ENCODE assay signal across 9 cellular contexts in the genomic region with DNA sequence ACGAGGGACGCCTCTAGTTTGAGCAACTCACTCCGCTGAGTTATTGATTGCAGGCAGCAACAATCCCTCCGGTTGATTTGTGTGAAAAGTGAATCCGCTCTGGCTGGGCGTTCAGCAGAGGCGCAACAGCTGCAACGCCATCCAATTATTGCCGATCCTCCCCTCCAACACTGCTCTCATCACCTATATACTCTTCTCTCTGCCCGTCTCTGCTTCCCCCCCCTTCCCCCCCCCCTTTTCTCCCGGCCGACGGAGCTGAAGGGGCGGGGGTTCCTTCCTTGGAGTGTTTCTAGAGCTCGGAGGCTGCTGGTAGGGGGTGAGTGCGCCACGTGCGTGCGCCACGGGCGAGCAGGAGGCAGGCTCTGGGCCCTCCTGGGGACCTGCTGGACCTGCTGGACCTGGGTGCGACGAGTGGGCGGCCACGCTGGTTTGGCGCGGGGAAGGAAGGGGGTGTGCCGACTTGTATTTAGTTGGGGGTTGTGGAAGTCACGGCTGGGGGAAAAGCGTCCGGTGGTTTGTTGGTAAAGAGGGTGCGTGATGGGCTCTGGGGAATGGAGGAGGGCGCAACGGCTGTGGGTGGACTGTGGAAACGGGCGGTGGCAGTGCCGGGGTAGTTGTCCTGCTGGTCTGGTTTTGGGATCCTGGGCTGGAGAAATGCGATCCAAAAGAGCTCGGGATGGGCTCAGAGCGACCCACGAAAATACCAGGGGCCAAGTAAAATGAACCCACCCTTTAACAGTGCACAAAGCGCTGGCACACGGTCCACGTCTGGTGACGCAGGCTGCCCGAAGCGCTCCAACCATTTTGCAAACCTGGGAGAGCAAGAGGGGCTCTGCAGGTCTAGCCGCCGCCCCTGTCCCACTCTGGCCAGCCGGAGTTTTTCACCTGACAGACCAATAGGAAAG. TPM values are rescaled to one million over a fixed set of nuclear protein-coding genes. Genes with fewer than 3 reads are reported as not detected.
DNase-seq lines count a peak whose midpoint lies in the region; ATAC-seq, FAIRE-seq and TF ChIP-seq lines count a peak whose summit lies in the region.
"Had no signal": no experiment of that assay in that cellular context is flagged by ENCODE, and none has a peak within 500 bp of the region (broad histone marks: within the 10 kb centered on the region; RNA-seq: fewer than 3 reads in every experiment).

No MANE protein-coding gene starts in this region.

- no peak for ATAC-seq in activated CD8-positive, alpha-beta memory T cell treated with anti-CD3 and anti-CD28 coated beads, Interleukin-2, amount 10 ng/mL, durations not matched to agents 7 days and 5 days

- H3K4me1 Mint-ChIP-seq in activated CD8-positive, alpha-beta memory T cell treated with anti-CD3 and anti-CD28 coated beads, Interleukin-2, amount 10 ng/mL, durations not matched to agents 7 days and 5 days: peaks cover 1% of the 10 kb centered on the region

- CTCF ChIA-PET in activated CD8-positive, alpha-beta memory T cell treated with anti-CD3 and anti-CD28 coated beads, Interleukin-2, amount 10 ng/mL, durations not matched to agents 7 days and 5 days (lab: Charles Lee): no interaction called here

- no peaks in the 10 kb centered on the region for H3K36me3 Mint-ChIP-seq in activated CD8-positive, alpha-beta memory T cell treated with anti-CD3 and anti-CD28 coated beads, Interleukin-2, amount 10 ng/mL, durations not matched to agents 7 days and 5 days

- H3K27ac Mint-ChIP-seq in activated CD8-positive, alpha-beta memory T cell treated with anti-CD3 and anti-CD28 coated beads, Interleukin-2, amount 10 ng/mL, durations not matched to agents 7 days and 5 days: no peak overlapping the region

- H3K9me3 Mint-ChIP-seq in activated CD8-positive, alpha-beta memory T cell treated with anti-CD3 and anti-CD28 coated beads, Interleukin-2, amount 10 ng/mL, durations not matched to agents 7 days and 5 days (ENCODE audit: low read depth): no peaks in the 10 kb centered on the region

- TF ChIP-seq EP300 in ovary (IDR thresholded peaks at IDR 0.05): no peak

- no peaks in the 10 kb centered on the region for H3K36me3 ChIP-seq in ovary

- peak; percentile 56 for DNase-seq in activated CD8-positive, alpha-beta memory T cell treated with anti-CD3 and anti-CD28 coated beads for 24 hours
- DNase-seq in activated CD8-positive, alpha-beta memory T cell treated with anti-CD3 and anti-CD28 coated beads, Interleukin-2, amount 10 ng/mL, durations not matched to agents 7 days and 5 days: no peak
- no peak for DNase-seq in HL-60 (ENCODE audit: low read depth in 1 of 2, low spot score in 1 of 2)
- peak; percentile 80 for DNase-seq in cardiac septum (ENCODE audit: low spot score)
- peak; percentile 81 to 88 (median 84) for DNase-seq in ovary
- DNase-seq in RCC 7860 (ENCODE audit: low spot score): no peak
- no peak for DNase-seq in NCI-H1417 treated with DMSO at 0.1 percent for 48 hours (lab: John Stamatoyannopoulos, UW)
- DNase-seq: DND-41 had no signal

- no peaks in the 10 kb centered on the region for H3K9me3 ChIP-seq in ovary

- 0 to 1% (median 1%) methylated on average over 50 of the region's 50 CpGs for WGBS in ovary, 3 donors

- TF ChIP-seq CTCF in HL-60 (IDR thresholded peaks at IDR 0.05; ENCODE audit: insufficient read depth, low read length) (no peak), WI38 (IDR thresholded peaks at IDR 0.05; ENCODE audit: low read depth, low read length) (no peak), ovary (IDR thresholded peaks at IDR 0.05) (no peak)

- H3K4me3 Mint-ChIP-seq in activated CD8-positive, alpha-beta memory T cell treated with anti-CD3 and anti-CD28 coated beads, Interleukin-2, amount 10 ng/mL, durations not matched to agents 7 days and 5 days: no peak overlapping the region

- TF ChIP-seq POLR2A in ovary (IDR thresholded peaks at IDR 0.05): peak; percentile 54

- H3K4me3 ChIP-seq in HL-60 (replicated peaks; ENCODE audit: insufficient read depth, low read length) (peak overlapping the region; percentile 48), WI38 (ENCODE audit: low read depth, low read length) (peak overlapping the region; percentile 47), ovary (peak overlapping the region; percentile 59)

- FAIRE-seq in RCC 7860 (lab: Jason Lieb, UNC): no peak

- H3K27me3 ChIP-seq in HL-60 (ENCODE audit: insufficient read depth, poor library complexity, severe bottlenecking) (no peaks in the 10 kb centered on the region), ovary (no peaks in the 10 kb centered on the region)

- intact Hi-C loops in cardiac septum (cut with DNase I) (loop anchor here (10.0 kb wide), 1 partner anchor 1045 kb away; no protein-coding TSS in a partner anchor), ovary (cut with DNase I) (loop anchor here (5.0 to 10.0 kb wide), 5 partner anchors 55 to 1615 kb away; no protein-coding TSS in a partner anchor)

- H3K27me3 Mint-ChIP-seq in activated CD8-positive, alpha-beta memory T cell treated with anti-CD3 and anti-CD28 coated beads, Interleukin-2, amount 10 ng/mL, durations not matched to agents 7 days and 5 days: peaks cover 51% of the 10 kb centered on the region

- peaks cover 3% of the 10 kb centered on the region for H3K4me1 ChIP-seq in ovary (ENCODE audit: insufficient read depth)

- H3K27ac ChIP-seq in HL-60 (replicated peaks): no peak overlapping the region
- peak overlapping the region; percentile 85 to 90 for H3K27ac ChIP-seq in ovary

RNA-seq across cellular contexts. Expression of a gene that starts 6.4 kb away (rescaled TPM):
- under 1 TPM; 0.06 to 0.19 TPM for total RNA-seq in activated CD8-positive, alpha-beta memory T cell treated with anti-CD3 and anti-CD28 coated beads, Interleukin-2, amount 10 ng/mL, durations not matched to agents 7 days and 5 days
- 64.6 TPM for total RNA-seq in cardiac septum
- 10 to 100 TPM; 27.2 to 91.4 (median 77.5) TPM for total RNA-seq in ovary
- 10 to 100 TPM; 27.4 to 73.8 TPM for polyA plus RNA-seq in ovary

Comparison
In these comparisons a context has a peak if more than half of its experiments do, and no peak if none do; other contexts are left out.
1. DNase-seq: peak in activated CD8-positive, alpha-beta memory T cell treated with anti-CD3 and anti-CD28 coated beads for 24 hours (single experiment), cardiac septum (single experiment) and ovary (5 of 5); none in activated CD8-positive, alpha-beta memory T cell treated with anti-CD3 and anti-CD28 coated beads, Interleukin-2, amount 10 ng/mL, durations not matched to agents 7 days and 5 days (single experiment), HL-60 (0 of 2), RCC 7860 (single experiment) and NCI-H1417 treated with DMSO at 0.1 percent for 48 hours (single experiment).
2. RNA of a gene that starts 6.4 kb away (total RNA-seq): 27.2 to 91.4 TPM in ovary and 64.6 TPM in cardiac septum (single experiment); 0.06 to 0.19 TPM in activated CD8-positive, alpha-beta memory T cell treated with anti-CD3 and anti-CD28 coated beads, Interleukin-2, amount 10 ng/mL, durations not matched to agents 7 days and 5 days; every median in the first group is over 10 times any median in the second.
3. Peak in every context shown above with its lines, with median percentiles within 50 percentile points of each other: H3K4me3 ChIP-seq.